24 cellular contexts compared by ENCODE assay signal in the genomic region with DNA sequence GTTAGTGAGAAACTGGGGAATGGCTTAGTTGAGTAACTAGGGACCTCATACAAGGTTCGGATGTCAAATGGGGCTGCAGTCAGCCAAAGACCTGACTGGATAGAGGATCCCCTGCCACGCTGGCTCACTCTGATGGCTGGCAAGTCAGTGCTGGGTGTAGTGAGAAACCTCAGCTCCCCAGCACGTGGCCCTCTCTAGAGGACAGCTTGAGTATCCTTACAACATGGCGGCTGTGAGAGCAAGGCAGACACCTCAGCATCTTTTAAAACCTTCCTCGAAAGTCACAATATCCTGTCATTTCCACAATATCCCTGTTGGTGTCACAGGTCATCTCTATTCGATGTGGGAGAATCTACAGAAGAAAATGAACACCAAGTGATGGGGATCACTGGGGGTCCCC. TPM values are rescaled to one million over a fixed set of nuclear protein-coding genes. Genes with fewer than 3 reads are reported as not detected.
DNase-seq lines count a peak whose midpoint lies in the region; ATAC-seq and TF ChIP-seq lines count a peak whose summit lies in the region.
"Had no signal": no experiment of that assay in that cellular context is flagged by ENCODE, and none has a peak within 500 bp of the region (broad histone marks: within the 10 kb centered on the region; RNA-seq: fewer than 3 reads in every experiment).

No MANE protein-coding gene starts in this region.

- H3K27ac Mint-ChIP-seq in GM23338 = no peak overlapping the region
- H3K27ac Mint-ChIP-seq in dendritic cell treated with granulocyte-macrophage colony-stimulating factor and Interleukin-4, amounts not matched to agents 40 ng/mL and 50 ng/mL, for 4 days = peak overlapping the region; percentile 20
- H3K27ac Mint-ChIP-seq: CD14-positive monocyte; CD4-positive, alpha-beta T cell; CD8-positive, alpha-beta memory T cell; HFFc6 had no signal

- POLR2A ChIA-PET in PC-9 (lab: Charles Lee; ENCODE audit: unreplicated experiment) = interaction anchor here (0.7 kb wide), 1 partner anchor 11 kb away, joined by 3 read pairs; no protein-coding TSS in a partner anchor

- H3K36me3 Mint-ChIP-seq in GM23338 (ENCODE audit: low read depth) = no peaks in the 10 kb centered on the region
- no peaks in the 10 kb centered on the region for H3K36me3 Mint-ChIP-seq in dendritic cell treated with granulocyte-macrophage colony-stimulating factor and Interleukin-4, amounts not matched to agents 40 ng/mL and 50 ng/mL, for 4 days (ENCODE audit: low read depth)
- H3K36me3 Mint-ChIP-seq: CD14-positive monocyte; CD8-positive, alpha-beta memory T cell had no signal

- CTCF ChIA-PET in PC-9 (lab: Charles Lee) = no interaction called here

- H3K79me2 ChIP-seq in GM23338 (replicated peaks; ENCODE audit: insufficient read depth) (no peaks in the 10 kb centered on the region), PC-9 (ENCODE audit: low read depth) (no peaks in the 10 kb centered on the region)

- H4K20me1 ChIP-seq in GM23338 (replicated peaks; ENCODE audit: insufficient read depth) (no peaks in the 10 kb centered on the region), PC-9 (ENCODE audit: insufficient read depth) (no peaks in the 10 kb centered on the region)
- H4K20me1 ChIP-seq: BLaER1 treated with 17β-estradiol and CSF1 and Interleukin-3, amounts not matched to agents 10 nM and 100 nM had no signal

- no TSS peak for BruUV-seq in PC-9 (replicated peaks; lab: Mats Ljungman, UMichigan)

- H3K27me3 ChIP-seq in GM23338 (ENCODE audit: insufficient read depth) = no peaks in the 10 kb centered on the region
- H3K27me3 ChIP-seq in PC-9 (ENCODE audit: insufficient read depth, low read depth) = no peaks in the 10 kb centered on the region
- H3K27me3 ChIP-seq: BE2C; BLaER1 treated with 17β-estradiol and CSF1 and Interleukin-3, amounts not matched to agents 10 nM and 100 nM had no signal

- no peaks in the 10 kb centered on the region for H3K9me3 ChIP-seq in PC-9 (ENCODE audit: insufficient read depth, low read depth)
- H3K9me3 ChIP-seq: A549, BE2C, HAP-1 had no signal

- no peaks in the 10 kb centered on the region for H3K36me3 ChIP-seq in GM23338 (ENCODE audit: insufficient read depth)
- H3K36me3 ChIP-seq in PC-9 (ENCODE audit: low read depth) = no peaks in the 10 kb centered on the region
- H3K36me3 ChIP-seq: BE2C; BLaER1 treated with 17β-estradiol and CSF1 and Interleukin-3, amounts not matched to agents 10 nM and 100 nM; HAP-1 had no signal

- TF ChIP-seq CTCF in GM23338 (conservative IDR thresholded peaks at IDR 0.05; ENCODE audit: low read depth in 2 of 2) (no peak), PC-9 (conservative IDR thresholded peaks at IDR 0.05) (no peak)

- H3K4me1 Mint-ChIP-seq in GM23338 = peaks cover 9% of the 10 kb centered on the region
- H3K4me1 Mint-ChIP-seq in dendritic cell treated with granulocyte-macrophage colony-stimulating factor and Interleukin-4, amounts not matched to agents 40 ng/mL and 50 ng/mL, for 4 days (ENCODE audit: low read depth) = peaks cover 7% of the 10 kb centered on the region
- H3K4me1 Mint-ChIP-seq: CD8-positive, alpha-beta memory T cell had no signal

- no peaks in the 10 kb centered on the region for H3F3A ChIP-seq in GM23338 (replicated peaks; ENCODE audit: low read depth)
- peaks cover 16% of the 10 kb centered on the region for H3F3A ChIP-seq in PC-9 (ENCODE audit: insufficient read depth, low read depth)

- 0 out of 2 replicates have a peak overlapping the region, but pooled peaks have one; percentile 38 for H2AFZ ChIP-seq in GM23338
- H2AFZ ChIP-seq in PC-9 = no peak overlapping the region

- H3K27ac ChIP-seq in GM23338 (ENCODE audit: low read depth) (no peak overlapping the region), PC-9 (no peak overlapping the region)
- H3K27ac ChIP-seq: 22Rv1; A549; BLaER1 treated with 17β-estradiol and CSF1 and Interleukin-3, amounts not matched to agents 10 nM and 100 nM had no signal

- H3K4me1 ChIP-seq in GM23338 (ENCODE audit: insufficient read depth) = no peaks in the 10 kb centered on the region
- peaks cover 22% of the 10 kb centered on the region for H3K4me1 ChIP-seq in PC-9 (replicated peaks; ENCODE audit: insufficient read depth)
- H3K4me1 ChIP-seq: BE2C had no signal

- ATAC-seq in GM23338 (no peak), GM19035 (IDR thresholded peaks at IDR 0.05; ENCODE audit: unreplicated experiment) (no peak)
- ATAC-seq: A549, GM12878 had no signal

- H3K4me3 ChIP-seq in GM23338 = no peak overlapping the region
- no peak overlapping the region for H3K4me3 ChIP-seq in PC-9
- H3K4me3 ChIP-seq: A549; BLaER1 treated with 17β-estradiol and CSF1 and Interleukin-3, amounts not matched to agents 10 nM and 100 nM; GM12878; HAP-1 had no signal

- DNase-seq in DMS53 (lab: John Stamatoyannopoulos, UW) (peak; percentile 19), DMS53 treated with DMSO at 0.1 percent for 48 hours (lab: John Stamatoyannopoulos, UW; ENCODE audit: unreplicated experiment) (no peak), GM23338 (ENCODE audit: low spot score) (no peak), PC-9 (no peak), NCI-H1092 treated with DMSO at 0.1 percent for 48 hours (lab: John Stamatoyannopoulos, UW) (no peak), NCI-H524 treated with DMSO at 0.1 percent for 48 hours (lab: John Stamatoyannopoulos, UW) (no peak)
- DNase-seq: ACHN; AML-193; BE2C; CD4-positive, alpha-beta T cell; CD8-positive, alpha-beta memory T cell; DMS79; EL; GDM1; GOT3; HFFc6 had no signal

- H3K4me2 ChIP-seq in GM23338 = no peak overlapping the region
- 0 out of 2 replicates have a peak overlapping the region, but pooled peaks have one; percentile 15 for H3K4me2 ChIP-seq in PC-9
- H3K4me2 ChIP-seq: A549; BLaER1 treated with 17β-estradiol and CSF1 and Interleukin-3, amounts not matched to agents 10 nM and 100 nM had no signal

- no peaks in the 10 kb centered on the region for H3K9me3 Mint-ChIP-seq in GM23338
- H3K9me3 Mint-ChIP-seq in dendritic cell treated with granulocyte-macrophage colony-stimulating factor and Interleukin-4, amounts not matched to agents 40 ng/mL and 50 ng/mL, for 4 days = peaks cover 10% of the 10 kb centered on the region

- intact Hi-C loops in PC-9 (cut with micrococcal nuclease; ENCODE audit: unreplicated experiment) = loop anchor here (10.0 kb wide), 2 partner anchors 92 to 132 kb away; a partner anchor contains a TSS
- intact Hi-C loops in dendritic cell treated with granulocyte-macrophage colony-stimulating factor and Interleukin-4, amounts not matched to agents 40 ng/mL and 50 ng/mL, for 4 days (cut with micrococcal nuclease) = no loop called here

- H3K27me3 Mint-ChIP-seq in GM23338 (ENCODE audit: insufficient read depth, low read depth, poor library complexity) = peaks cover 2% of the 10 kb centered on the region
- H3K27me3 Mint-ChIP-seq in dendritic cell treated with granulocyte-macrophage colony-stimulating factor and Interleukin-4, amounts not matched to agents 40 ng/mL and 50 ng/mL, for 4 days = peaks cover 3% of the 10 kb centered on the region

- no peak overlapping the region for H3K4me3 Mint-ChIP-seq in GM23338
- no peak overlapping the region for H3K4me3 Mint-ChIP-seq in dendritic cell treated with granulocyte-macrophage colony-stimulating factor and Interleukin-4, amounts not matched to agents 40 ng/mL and 50 ng/mL, for 4 days
- H3K4me3 Mint-ChIP-seq: CD14-positive monocyte; CD4-positive, alpha-beta T cell; CD8-positive, alpha-beta memory T cell; HFFc6 had no signal

- H3K9me2 ChIP-seq in GM23338 (ENCODE audit: insufficient read depth) (0 out of 2 replicates have a peak, but pooled peaks cover 2% of the 10 kb centered on the region), PC-9 (ENCODE audit: insufficient read depth) (no peaks in the 10 kb centered on the region)

TF ChIP-seq in GM23338, 12 proteins besides CTCF, POLR2A, EP300 and RAD21 (continues in another document):
- TF ChIP-seq ZNF114 (CRISPR knock-in tag; IDR thresholded peaks at IDR 0.05) (no peak), STAT1 (IDR thresholded peaks at IDR 0.05; ENCODE audit: unreplicated experiment) (no peak), EZH2 (IDR thresholded peaks at IDR 0.05; ENCODE audit: low read depth, unreplicated experiment) (no peak), JUNB (IDR thresholded peaks at IDR 0.05; ENCODE audit: unreplicated experiment) (no peak), POLR2AphosphoS5 (IDR thresholded peaks at IDR 0.05; ENCODE audit: low read depth) (no peak)

RNA-seq across cellular contexts. Expression of a gene that starts 26.7 kb away (rescaled TPM):
- total RNA-seq in GM23338 (2014; rRNA removed; shearing (Covaris generic)) = 0.27 and 1.8 TPM in 2 replicates
- polyA plus RNA-seq in GM23338 (2016; fragmentation: Nextera tagmentation; extraction: Ambion mirVana) = 0.15 and 0.37 TPM in 2 replicates
- 0.28 and 0.57 TPM in 2 replicates for total RNA-seq in PC-9 (2021)
